Comparison of ENCODE assay signal across 11 cellular contexts in genomic region chr2:171778515-171778914, GRCh38.
"Had no signal": no experiment of that assay in that cellular context is flagged by ENCODE, and none has a peak within 500 bp of the region (broad histone marks: within the 10 kb centered on the region; RNA-seq: fewer than 3 reads in every experiment).

No MANE protein-coding gene starts in this region.

- ATAC-seq: GM23338, HCT116 had no signal

- H3K27ac ChIP-seq: GM23248 had no signal

- H3K4me3 Mint-ChIP-seq: GM23338, H9, HFFc6 had no signal

- H3K9me3 ChIP-seq: HAP-1 had no signal

- H2AFZ ChIP-seq: GM23248, GM23338 had no signal

- H3K4me2 ChIP-seq: GM23338 had no signal

- H3K9ac ChIP-seq: GM23248 had no signal

- H3K4me3 ChIP-seq: GM23248, GM23338, HAP-1 had no signal

- DNase-seq: GM23248, GOT3, H7, H9, HCEC 1CT, HFFc6 had no signal

- H3K27ac Mint-ChIP-seq: GM23338, H9, HFFc6 had no signal

- H3K4me1 ChIP-seq: HAP-1 had no signal

- H3K4me1 Mint-ChIP-seq: GM23338, H9 had no signal

- FAIRE-seq: H1, H54 had no signal
